In the genomic region with DNA sequence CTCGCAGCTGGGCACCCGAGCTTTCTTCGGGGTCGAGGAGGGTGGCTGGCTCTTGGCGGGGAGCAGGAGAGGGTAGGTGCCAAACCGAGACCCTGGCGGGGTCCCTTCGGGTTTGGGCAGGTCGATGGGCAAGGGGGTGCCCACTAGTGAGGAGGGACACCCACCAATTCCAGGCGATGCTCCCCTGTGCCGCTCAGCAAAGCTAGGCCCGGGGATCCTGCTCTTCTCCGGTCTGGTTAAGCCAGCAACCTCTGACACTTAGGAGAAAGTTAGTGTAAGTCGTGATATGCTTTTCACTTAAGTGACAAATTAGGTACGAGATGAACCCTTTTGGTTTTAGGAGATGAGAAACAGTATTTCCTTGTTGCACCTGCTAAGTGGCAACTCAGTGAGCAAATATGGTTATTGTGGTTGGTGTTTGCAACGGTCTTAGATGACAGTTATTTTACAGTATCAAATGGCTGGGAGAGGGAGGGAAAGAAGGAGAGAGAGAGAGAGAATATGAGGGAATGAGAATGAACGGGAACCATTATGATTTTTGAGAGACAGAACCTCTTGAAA, we compare ENCODE assay signal across 8 cellular contexts.
DNase-seq lines count a peak whose midpoint lies in the region; ATAC-seq and TF ChIP-seq lines count a peak whose summit lies in the region.

No MANE protein-coding gene starts in this region.

- no peaks in the 10 kb centered on the region for H3K36me3 ChIP-seq in OCI-LY1 (ENCODE audit: insufficient read depth, low read length)

- H3K9me3 ChIP-seq in OCI-LY1 (ENCODE audit: low read length), result no peaks in the 10 kb centered on the region

- peaks cover 29% of the 10 kb centered on the region for H3K4me1 Mint-ChIP-seq in central memory CD8-positive, alpha-beta T cell
- H3K4me1 Mint-ChIP-seq in stimulated activated naive CD8-positive, alpha-beta T cell treated with anti-CD3 and anti-CD28 coated beads, Interleukin-15, Interleukin-2, amounts not matched to agents 100 ng/mL and 50 ng/mL, for 24 hours (ENCODE audit: low read depth), result peaks cover 49% of the 10 kb centered on the region

- H4K20me1 ChIP-seq in OCI-LY1 (ENCODE audit: insufficient read depth, low read length), result no peaks in the 10 kb centered on the region

- H3K4me3 ChIP-seq in OCI-LY1 (ENCODE audit: low read depth, low read length, poor library complexity, severe bottlenecking), result peak overlapping the region; percentile 87

- peak overlapping the region; percentile 74 for H3K4me3 Mint-ChIP-seq in central memory CD8-positive, alpha-beta T cell
- peak overlapping the region; percentile 93 for H3K4me3 Mint-ChIP-seq in stimulated activated naive CD8-positive, alpha-beta T cell treated with anti-CD3 and anti-CD28 coated beads, Interleukin-15, Interleukin-2, amounts not matched to agents 100 ng/mL and 50 ng/mL, for 24 hours

- peak overlapping the region; percentile 89 for H3K9ac ChIP-seq in OCI-LY1 (ENCODE audit: low read length)

- no peaks in the 10 kb centered on the region for H3F3A ChIP-seq in OCI-LY1 (ENCODE audit: insufficient read depth, low read length)

- H3K36me3 Mint-ChIP-seq in central memory CD8-positive, alpha-beta T cell (ENCODE audit: insufficient read depth), result peaks cover 20% of the 10 kb centered on the region
- no peaks in the 10 kb centered on the region for H3K36me3 Mint-ChIP-seq in stimulated activated naive CD8-positive, alpha-beta T cell treated with anti-CD3 and anti-CD28 coated beads, Interleukin-15, Interleukin-2, amounts not matched to agents 100 ng/mL and 50 ng/mL, for 24 hours (ENCODE audit: low read depth)

- no peak overlapping the region for H2AFZ ChIP-seq in OCI-LY1 (ENCODE audit: low read length)

- H3K27me3 ChIP-seq in OCI-LY1 (ENCODE audit: insufficient read depth, low read length), result no peaks in the 10 kb centered on the region
- H3K27me3 ChIP-seq in layer of hippocampus (ENCODE audit: control insufficient read depth, insufficient read depth, low read length), result no peaks in the 10 kb centered on the region

- no peaks in the 10 kb centered on the region for H3K27me3 Mint-ChIP-seq in central memory CD8-positive, alpha-beta T cell
- no peaks in the 10 kb centered on the region for H3K27me3 Mint-ChIP-seq in stimulated activated naive CD8-positive, alpha-beta T cell treated with anti-CD3 and anti-CD28 coated beads, Interleukin-15, Interleukin-2, amounts not matched to agents 100 ng/mL and 50 ng/mL, for 24 hours

- peaks cover 34% of the 10 kb centered on the region for H3K79me2 ChIP-seq in OCI-LY1 (ENCODE audit: insufficient read depth, low read length)

- peaks cover 27% of the 10 kb centered on the region for H3K4me1 ChIP-seq in OCI-LY1 (ENCODE audit: insufficient read depth, low read length, severe bottlenecking)

- peak overlapping the region; percentile 87 for H3K27ac ChIP-seq in OCI-LY1 (ENCODE audit: low read depth, low read length, poor library complexity, severe bottlenecking)
- H3K27ac ChIP-seq in layer of hippocampus (ENCODE audit: low read depth, low read length), result peak overlapping the region; percentile 69

- TF ChIP-seq CTCF in OCI-LY1 (IDR thresholded peaks at IDR 0.05; ENCODE audit: low read length), result no peak

- peak overlapping the region; percentile 88 for H3K4me2 ChIP-seq in OCI-LY1 (ENCODE audit: low read length)

- H3K9me3 Mint-ChIP-seq in central memory CD8-positive, alpha-beta T cell, result no peaks in the 10 kb centered on the region
- H3K9me3 Mint-ChIP-seq in stimulated activated naive CD8-positive, alpha-beta T cell treated with anti-CD3 and anti-CD28 coated beads, Interleukin-15, Interleukin-2, amounts not matched to agents 100 ng/mL and 50 ng/mL, for 24 hours, result no peaks in the 10 kb centered on the region

- DNase-seq in EL, result peak; percentile 62
- peak in 1 of 2 donors; percentile 20 for DNase-seq in central memory CD8-positive, alpha-beta T cell (ENCODE audit: low spot score in 2 of 2)
- no peak for DNase-seq in activated CD4-positive, alpha-beta T cell treated with anti-CD3 and anti-CD28 coated beads, Interleukin-2, amount 50 U/mL, for 4 hours

- no peaks in the 10 kb centered on the region for H3K9me2 ChIP-seq in OCI-LY1 (ENCODE audit: low read depth, low read length)

- peak overlapping the region; percentile 50 for H3K27ac Mint-ChIP-seq in central memory CD8-positive, alpha-beta T cell (ENCODE audit: low read depth)
- peak overlapping the region; percentile 98 for H3K27ac Mint-ChIP-seq in stimulated activated naive CD8-positive, alpha-beta T cell treated with anti-CD3 and anti-CD28 coated beads, Interleukin-15, Interleukin-2, amounts not matched to agents 100 ng/mL and 50 ng/mL, for 24 hours

- ATAC-seq in GM19452 (IDR thresholded peaks at IDR 0.05; ENCODE audit: unreplicated experiment), result peak; percentile 17
- ATAC-seq in HG03469 (IDR thresholded peaks at IDR 0.05; ENCODE audit: unreplicated experiment), result peak; percentile 12
- ATAC-seq in central memory CD8-positive, alpha-beta T cell (replicated peaks; ENCODE audit: extremely low read depth, poor library complexity, severe bottlenecking), result peak; percentile 59
